In genomic region chr2:190535119-190535439, GRCh38 we compare ENCODE assay signal across 8 cellular contexts. TPM values are rescaled to one million over a fixed set of nuclear protein-coding genes. Genes with fewer than 3 reads are reported as not detected.
DNase-seq lines count a peak whose midpoint lies in the region; ATAC-seq, FAIRE-seq and TF ChIP-seq lines count a peak whose summit lies in the region.

No MANE protein-coding gene starts in this region.

- peak overlapping the region; percentile 62 for H3K14ac ChIP-seq in trophoblast cell (ENCODE audit: low read length)

- H3K9me3 ChIP-seq in NT2/D1 (ENCODE audit: insufficient read depth, low read length) (peaks cover 32% of the 10 kb centered on the region), endothelial cell of umbilical vein (replicated peaks; ENCODE audit: control insufficient read depth, insufficient read depth, low read length) (peaks cover 2% of the 10 kb centered on the region), trophoblast cell (ENCODE audit: insufficient read depth, low read depth, low read length) (no peaks in the 10 kb centered on the region)

- H2BK12ac ChIP-seq in trophoblast cell (ENCODE audit: low read length): no peak overlapping the region

- no peak overlapping the region for H2BK120ac ChIP-seq in trophoblast cell (ENCODE audit: insufficient read depth, low read length, poor library complexity)

- peak; percentile 51 for DNase-seq in G401 (ENCODE audit: low spot score)
- no peak for DNase-seq in NT2/D1 (ENCODE audit: low read depth, low spot score)
- DNase-seq in endothelial cell of umbilical vein (ENCODE audit: low read depth, low spot score): peak; percentile 43
- no peak for DNase-seq in trophoblast cell
- DNase-seq in stimulated activated CD4-positive, alpha-beta T cell treated with anti-CD3 and anti-CD28 coated beads, Interleukin-4, amount 100 ng/mL, for 4 hours: no peak
- no peak for DNase-seq in NCI-H774 (lab: John Stamatoyannopoulos, UW)

- H3K23ac ChIP-seq in trophoblast cell (ENCODE audit: low read length): no peak overlapping the region

- no peak overlapping the region for H2AK5ac ChIP-seq in trophoblast cell (ENCODE audit: low read length)

- H2AFZ ChIP-seq in endothelial cell of umbilical vein (ENCODE audit: low read depth, low read length): peak overlapping the region; percentile 72
- peak overlapping the region; percentile 62 for H2AFZ ChIP-seq in trophoblast cell (ENCODE audit: insufficient read depth, low read length, poor library complexity)

- POLR2A ChIA-PET in endothelial cell of umbilical vein (lab: Charles Lee): interaction anchor here (0.7 kb wide), 1 partner anchor 9 kb away, joined by 3 read pairs; no protein-coding TSS in a partner anchor

- dilution Hi-C loops in endothelial cell of umbilical vein (cut with MboI; ENCODE audit: extremely low pct_ligation_motif_present, low sequenced_read_pairs): no loop called here

- H4K20me1 ChIP-seq in endothelial cell of umbilical vein (replicated peaks; ENCODE audit: control insufficient read depth, extremely low read depth, insufficient read depth, low read length): no peaks in the 10 kb centered on the region

- H3K79me2 ChIP-seq in endothelial cell of umbilical vein (ENCODE audit: control insufficient read depth, insufficient read depth, low read length): no peaks in the 10 kb centered on the region
- H3K79me2 ChIP-seq in trophoblast cell (ENCODE audit: control insufficient read depth, insufficient read depth, low read length, poor library complexity): peaks cover 9% of the 10 kb centered on the region

- no peak for TF ChIP-seq CTCF in endothelial cell of umbilical vein (IDR thresholded peaks at IDR 0.05; ENCODE audit: extremely low read depth in 1 of 2, insufficient read depth in 1 of 2, low read depth in 1 of 2, low read length in 2 of 2)

- peaks cover 13% of the 10 kb centered on the region for H3K79me1 ChIP-seq in trophoblast cell (ENCODE audit: low read length)

- H3K27me3 ChIP-seq in NT2/D1 (ENCODE audit: insufficient read depth, insufficient read length) (no peaks in the 10 kb centered on the region), endothelial cell of umbilical vein (ENCODE audit: control insufficient read depth in 2 of 2, insufficient read depth in 2 of 2, low read length in 2 of 2) (no peaks in the 10 kb centered on the region), trophoblast cell (ENCODE audit: insufficient read depth, low read length) (no peaks in the 10 kb centered on the region)

- H4K91ac ChIP-seq in trophoblast cell (ENCODE audit: low read depth, low read length): no peak overlapping the region

- H3K36me3 ChIP-seq in NT2/D1 (ENCODE audit: insufficient read depth, insufficient read length, low read length) (no peaks in the 10 kb centered on the region), endothelial cell of umbilical vein (ENCODE audit: control insufficient read depth in 2 of 2, extremely low read depth in 1 of 2, insufficient read depth in 2 of 2, low read length in 2 of 2) (no peaks in the 10 kb centered on the region), trophoblast cell (ENCODE audit: control insufficient read depth in 1 of 2, insufficient read depth in 2 of 2, low read length in 2 of 2) (no peaks in the 10 kb centered on the region)

- peak overlapping the region; percentile 3 for H3K27ac ChIP-seq in endothelial cell of umbilical vein (ENCODE audit: insufficient read depth, low read depth, low read length)
- H3K27ac ChIP-seq in trophoblast cell (ENCODE audit: low read depth, low read length): peak overlapping the region; percentile 84

- H4K8ac ChIP-seq in trophoblast cell (ENCODE audit: low read depth, low read length): peak overlapping the region; percentile 96

- H3K4ac ChIP-seq in trophoblast cell (ENCODE audit: low read depth, low read length): no peak overlapping the region

- no peak for TF ChIP-seq POLR2A in endothelial cell of umbilical vein (IDR thresholded peaks at IDR 0.05; ENCODE audit: low read depth, low read length)

- TSS peak; percentile 62 for BruUV-seq in endothelial cell of umbilical vein (replicated peaks; lab: Mats Ljungman, UMichigan)

- intact Hi-C loops in endothelial cell of umbilical vein (cut with micrococcal nuclease): no loop called here

- in situ Hi-C loops in G401 (cut with HindIII; ENCODE audit: low sequenced_read_pairs): no loop called here

- H4K12ac ChIP-seq in trophoblast cell (ENCODE audit: low read depth, low read length): peak overlapping the region; percentile 78

- CTCF ChIA-PET in endothelial cell of umbilical vein (lab: Charles Lee): no interaction called here

- H3K9me1 ChIP-seq in endothelial cell of umbilical vein (replicated peaks; ENCODE audit: control insufficient read depth, extremely low read depth, insufficient read depth, low read length): no peaks in the 10 kb centered on the region

- H3K18ac ChIP-seq in trophoblast cell (ENCODE audit: low read length): no peak overlapping the region

- no peak for FAIRE-seq in endothelial cell of umbilical vein (lab: Jason Lieb, UNC)

- no CpG with 5 or more reads among the region's 7 CpGs for whole genome bisulfite sequencing in trophoblast cell (ENCODE audit: extremely low coverage, insufficient coverage, insufficient read length)

- H3K4me3 ChIP-seq in NT2/D1 (ENCODE audit: insufficient read length, low read depth): peak overlapping the region; percentile 72
- peak overlapping the region; percentile 63 to 85 (median 66) for H3K4me3 ChIP-seq in endothelial cell of umbilical vein (replicated peaks in 1 of 3; ENCODE audit: insufficient read depth in 1 of 3, low read depth in 1 of 3, low read length in 3 of 3)
- H3K4me3 ChIP-seq in trophoblast cell (ENCODE audit: low read depth, low read length): peak overlapping the region; percentile 84

- H2BK5ac ChIP-seq in trophoblast cell (ENCODE audit: low read depth, low read length, poor library complexity): peak overlapping the region; percentile 70

- H3K4me2 ChIP-seq in endothelial cell of umbilical vein (ENCODE audit: insufficient read depth, low read length) (peak overlapping the region; percentile 99), trophoblast cell (ENCODE audit: low read length) (peak overlapping the region; percentile 75)

- H3K4me1 ChIP-seq in NT2/D1 (ENCODE audit: insufficient read depth, insufficient read length) (peaks cover 2% of the 10 kb centered on the region), endothelial cell of umbilical vein (ENCODE audit: control insufficient read depth, extremely low read depth, insufficient read depth, low read length) (peaks cover 9% of the 10 kb centered on the region), trophoblast cell (ENCODE audit: control insufficient read depth in 1 of 2, insufficient read depth in 2 of 2, low read length in 2 of 2) (peaks cover 7 to 11% of the 10 kb centered on the region in 2 experiments)

- peak overlapping the region; percentile 87 for H3K9ac ChIP-seq in NT2/D1 (ENCODE audit: insufficient read length, low read depth)
- H3K9ac ChIP-seq in endothelial cell of umbilical vein (replicated peaks; ENCODE audit: extremely low read depth, insufficient read depth, low read length): peak overlapping the region; percentile 81
- no peak overlapping the region for H3K9ac ChIP-seq in trophoblast cell (ENCODE audit: low read length)

- ATAC-seq in HG02938 (IDR thresholded peaks at IDR 0.05; ENCODE audit: unreplicated experiment) (no peak), GM19463 (IDR thresholded peaks at IDR 0.05; ENCODE audit: unreplicated experiment) (no peak)

TF ChIP-seq in endothelial cell of umbilical vein, 7 proteins besides CTCF, POLR2A, EP300 and RAD21:
- no peak for TF ChIP-seq JUN (IDR thresholded peaks at IDR 0.05; ENCODE audit: borderline replicate concordance, insufficient read depth, insufficient read length, low read depth)
- TF ChIP-seq MYC (IDR thresholded peaks at IDR 0.05; ENCODE audit: low read depth, low read length): no peak
- TF ChIP-seq MAX (IDR thresholded peaks at IDR 0.05; ENCODE audit: insufficient read depth, insufficient read length): no peak
- no peak for TF ChIP-seq POLR2AphosphoS5 (IDR thresholded peaks at IDR 0.05; ENCODE audit: insufficient read depth, low read depth, low read length)
- TF ChIP-seq EZH2 (IDR thresholded peaks at IDR 0.05; ENCODE audit: borderline replicate concordance, low read depth, low read length, severe bottlenecking): no peak
- no peak for TF ChIP-seq GATA2 (IDR thresholded peaks at IDR 0.05; ENCODE audit: insufficient read depth, insufficient read length, low read depth, low read length)

RNA-seq across cellular contexts. Expression of gene NEMP2, which starts 0.6 kb away (rescaled TPM):
- total RNA-seq in G401 (2014; rRNA removed; shearing (Covaris generic)): 4.9 and 5.1 TPM in 2 replicates
- total RNA-seq in endothelial cell of umbilical vein: 3.8 and 8.4 TPM in 2 replicates
- polyA plus RNA-seq in endothelial cell of umbilical vein: 1.9 and 3.1 TPM in 2 replicates
- 0.87 and 1.4 TPM in 2 replicates for polyA plus RNA-seq in endothelial cell of umbilical vein (2011; cell fraction: cytosol; rRNA removed)
- polyA plus RNA-seq in endothelial cell of umbilical vein (2011; cell fraction: nucleus; rRNA removed): 1.4 and 1.8 TPM in 2 replicates
- 0.93 and 2.5 TPM in 2 replicates for polyA plus RNA-seq in endothelial cell of umbilical vein (2012)
- 6.3 and 7.0 TPM in 2 replicates for polyA minus RNA-seq in endothelial cell of umbilical vein
- 4.0 TPM for polyA minus RNA-seq in endothelial cell of umbilical vein (2011; cell fraction: cytosol; rRNA and poly(A)+ RNA removed)
- polyA minus RNA-seq in endothelial cell of umbilical vein (2011; cell fraction: nucleus; rRNA and poly(A)+ RNA removed): 4.6 and 8.5 TPM in 2 replicates
- 2.7 and 3.3 TPM in 2 replicates for polyA plus RNA-seq in trophoblast cell (2013)

Comparison
In these comparisons a context has a peak if more than half of its experiments do, and no peak if none do; other contexts are left out.
1. DNase-seq: peak in G401 (single experiment) and endothelial cell of umbilical vein (single experiment); none in NT2/D1 (single experiment), trophoblast cell (0 of 2), stimulated activated CD4-positive, alpha-beta T cell treated with anti-CD3 and anti-CD28 coated beads, Interleukin-4, amount 100 ng/mL, for 4 hours (0 of 2) and NCI-H774 (single experiment).
2. Peak in every context shown above with its lines, with median percentiles within 50 percentile points of each other: H3K4me3 ChIP-seq.